In the genomic region with DNA sequence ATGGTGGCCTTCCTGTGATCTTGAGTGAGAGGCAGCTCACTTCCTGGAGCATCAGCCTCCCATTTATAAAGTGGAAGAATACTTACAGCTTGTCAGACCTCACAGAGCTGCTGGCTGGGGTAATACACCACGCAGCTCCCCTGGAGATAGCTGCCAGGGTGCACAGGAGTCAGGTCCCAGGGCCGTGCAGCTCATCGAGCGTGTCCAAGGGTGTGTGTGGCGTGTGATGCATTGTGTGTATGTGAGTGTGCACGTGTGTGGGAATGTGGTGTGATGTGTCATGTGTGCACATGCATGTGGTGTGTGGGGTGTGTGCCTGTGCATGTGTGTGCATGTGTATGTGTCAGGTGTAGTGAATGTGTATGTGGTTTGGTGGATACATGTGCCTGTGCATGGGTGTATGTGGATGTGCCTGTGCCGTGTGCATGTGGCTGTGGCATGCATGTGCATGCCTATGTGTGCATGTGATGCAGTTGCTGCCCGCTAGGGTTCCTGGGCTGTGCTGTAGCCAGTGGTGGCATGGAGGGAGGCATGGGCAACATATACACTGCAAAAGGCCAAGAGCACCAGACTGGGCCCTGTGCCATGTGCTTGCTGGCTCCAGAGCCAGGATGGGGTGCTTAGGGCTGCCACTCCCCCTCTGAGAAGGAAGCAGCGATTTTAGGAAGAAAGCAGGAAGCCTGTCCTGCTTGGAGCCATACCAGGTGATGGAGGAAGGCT, we compare ENCODE assay signal across 21 cellular contexts. TPM values are rescaled to one million over a fixed set of nuclear protein-coding genes. Genes with fewer than 3 reads are reported as not detected.
A peak's percentile ranks its signal among the peaks of the same experiment; 100 is the strongest.
DNase-seq lines count a peak whose midpoint lies in the region; ATAC-seq, FAIRE-seq and TF ChIP-seq lines count a peak whose summit lies in the region.
"Had no signal": no experiment of that assay in that cellular context is flagged by ENCODE, and none has a peak within 500 bp of the region (broad histone marks: within the 10 kb centered on the region; RNA-seq: fewer than 3 reads in every experiment).

No MANE protein-coding gene starts in this region.

- H3K4me2 ChIP-seq in H1 (ENCODE audit: insufficient read depth in 1 of 2, low read depth in 2 of 2, low read length in 2 of 2) (no peak overlapping the region), neural progenitor cell (no peak overlapping the region)

- peak overlapping the region; percentile 24 for H3K4me3 Mint-ChIP-seq in neural progenitor cell
- H3K4me3 Mint-ChIP-seq: brain, CD14-positive monocyte, naive B cell had no signal

- H4K91ac ChIP-seq in H1 (replicated peaks; ENCODE audit: insufficient read length, low read length): no peak overlapping the region

- no peak overlapping the region for H2BK120ac ChIP-seq in H1 (replicated peaks; ENCODE audit: low read depth, low read length)

- TF ChIP-seq CTCF in GM12865 (IDR thresholded peaks at IDR 0.05; ENCODE audit: insufficient read depth, low read depth, low read length, missing control alignments) (peak; percentile 4), H1 (IDR thresholded peaks at IDR 0.05; ENCODE audit: control extremely low read depth in 1 of 3, insufficient read depth in 1 of 3, low read depth in 1 of 3, low read length in 3 of 3) (no peak), neural progenitor cell (IDR thresholded peaks at IDR 0.05) (no peak), GM13977 (IDR thresholded peaks at IDR 0.05; ENCODE audit: extremely low read depth, insufficient read depth, missing control alignments) (no peak), coronary artery (IDR thresholded peaks at IDR 0.05) (no peak)

- no peak overlapping the region for H3K56ac ChIP-seq in H1 (replicated peaks; ENCODE audit: insufficient read length, low read depth, low read length)

- no peak for TF ChIP-seq EP300 in H1 (IDR thresholded peaks at IDR 0.05; ENCODE audit: borderline replicate concordance in 1 of 2, low read depth in 2 of 2, low read length in 2 of 2)

- H2BK5ac ChIP-seq in H1 (ENCODE audit: low read depth, low read length): no peak overlapping the region; the same call in 1 of the 2 replicates

- H3K4me1 ChIP-seq in H1 (replicated peaks in 1 of 4; ENCODE audit: control insufficient read depth in 3 of 4, insufficient read depth in 4 of 4, low read length in 3 of 4): peaks cover 0 to 2% (median 0%) of the 10 kb centered on the region in 4 experiments; a peak in 1 of 7 replicates
- peaks cover 14% of the 10 kb centered on the region for H3K4me1 ChIP-seq in neural progenitor cell
- H3K4me1 ChIP-seq: colonic mucosa, pancreas, sigmoid colon had no signal

- no peak for ATAC-seq in HG03095 (IDR thresholded peaks at IDR 0.05; ENCODE audit: unreplicated experiment)
- ATAC-seq: left cardiac atrium, pancreas had no signal

- no peaks in the 10 kb centered on the region for H3K79me1 ChIP-seq in H1 (ENCODE audit: low read depth, low read length)

- peaks cover 38% of the 10 kb centered on the region for H3K36me3 Mint-ChIP-seq in neural progenitor cell
- H3K36me3 Mint-ChIP-seq: brain, CD14-positive monocyte had no signal

- no peak overlapping the region for H2BK15ac ChIP-seq in H1 (ENCODE audit: low read length)

- H3K27ac Mint-ChIP-seq in neural progenitor cell: peak overlapping the region; percentile 27
- H3K27ac Mint-ChIP-seq: CD14-positive monocyte had no signal

- H3K9me3 Mint-ChIP-seq in neural progenitor cell: peaks cover 36% of the 10 kb centered on the region

- H3K9ac ChIP-seq in H1 (replicated peaks in 1 of 4; ENCODE audit: extremely low read depth in 1 of 4, low read depth in 3 of 4, low read length in 3 of 4) (peak overlapping the region in 1 of 4 experiments; percentile 61; a peak in 1 of 7 replicates), neural progenitor cell (no peak overlapping the region)

- no peak for DNase-seq in GM12865 (ENCODE audit: low read depth)
- peak; percentile 49 for DNase-seq in MG63
- DNase-seq in H1 (ENCODE audit: low read depth in 1 of 2, low spot score in 2 of 2): peak in 1 of 2 experiments; percentile 26
- DNase-seq in neural progenitor cell (ENCODE audit: low spot score): no peak
- DNase-seq in DMS153 treated with DMSO at 0.1 percent for 48 hours (lab: John Stamatoyannopoulos, UW; ENCODE audit: unreplicated experiment): no peak
- no peak for DNase-seq in GM13977 (ENCODE audit: low spot score)
- DNase-seq in coronary artery (ENCODE audit: low spot score): no peak
- DNase-seq: colonic mucosa; mesendoderm; naive B cell; NCI-H1105 treated with DMSO at 0.1 percent for 48 hours; NCI-H2081; NK-92 treated with Interleukin-12 subunit alpha and Interleukin-12 subunit beta, amount 100 ng/mL, for 24 hours; T-helper 2 cell had no signal

- H3K9me3 ChIP-seq in MG63 (no peaks in the 10 kb centered on the region), H1 (ENCODE audit: insufficient read depth in 2 of 2, low read depth in 1 of 2, low read length in 1 of 2) (no peaks in the 10 kb centered on the region), neural progenitor cell (ENCODE audit: low read depth) (peaks cover 7% of the 10 kb centered on the region)
- H3K9me3 ChIP-seq: colonic mucosa, pancreas had no signal

- no peak overlapping the region for H2BK20ac ChIP-seq in H1 (ENCODE audit: low read length)

- peak overlapping the region; percentile 69 for H3K4ac ChIP-seq in H1 (replicated peaks; ENCODE audit: insufficient read length, low read depth, low read length)

- no peak for TF ChIP-seq RAD21 in H1 (IDR thresholded peaks at IDR 0.05 in 1 of 2, conservative IDR thresholded peaks at IDR 0.05 in 1 of 2; ENCODE audit: low read depth in 2 of 2, low read length in 2 of 2)

- no peaks in the 10 kb centered on the region for H3K36me3 ChIP-seq in MG63
- H3K36me3 ChIP-seq in H1 (ENCODE audit: control insufficient read depth in 2 of 4, insufficient read depth in 4 of 4, low read length in 3 of 4): no peaks in the 10 kb centered on the region
- H3K36me3 ChIP-seq in neural progenitor cell: no peaks in the 10 kb centered on the region
- H3K36me3 ChIP-seq: colonic mucosa, pancreas, sigmoid colon had no signal

- H3F3A ChIP-seq in neural progenitor cell (ENCODE audit: low read depth): peaks cover 13% of the 10 kb centered on the region

- no peak overlapping the region for H2AK5ac ChIP-seq in H1 (ENCODE audit: low read depth, low read length)

- no peak for TF ChIP-seq POLR2A in H1 (IDR thresholded peaks at IDR 0.05; ENCODE audit: control extremely low read depth in 1 of 2, low read depth in 2 of 2, low read length in 2 of 2)

- H3K18ac ChIP-seq in H1 (ENCODE audit: extremely low read depth, low read length): no peak overlapping the region

- CTCF ChIA-PET in H1 (lab: Charles Lee; ENCODE audit: partially characterized antibody): interaction anchor here (0.7 to 2.2 kb wide), 7 partner anchors 9 to 99 kb away, joined by 3 to 14 read pairs (median 4); no protein-coding TSS in a partner anchor

- no peaks in the 10 kb centered on the region for H3K23me2 ChIP-seq in H1 (ENCODE audit: low read depth, low read length)

- in situ Hi-C loops in GM13977 (cut with MboI; ENCODE audit: low pct_unique_long_range_greater_than_20kb, low sequenced_read_pairs, unreplicated experiment): no loop called here

- no peaks in the 10 kb centered on the region for H3K79me2 ChIP-seq in H1 (ENCODE audit: control insufficient read depth in 1 of 2, insufficient read depth in 2 of 2, low read length in 2 of 2)
- no peaks in the 10 kb centered on the region for H3K79me2 ChIP-seq in neural progenitor cell (ENCODE audit: low read depth)

- FAIRE-seq in H1 (lab: Jason Lieb, UNC): no peak
- FAIRE-seq: pancreas had no signal

- H3K4me1 Mint-ChIP-seq in neural progenitor cell: peaks cover 27% of the 10 kb centered on the region
- H3K4me1 Mint-ChIP-seq: brain, CD14-positive monocyte, naive B cell had no signal

- no peak overlapping the region for H4K8ac ChIP-seq in H1 (ENCODE audit: extremely low read depth, insufficient read depth, low read length)

- POLR2A ChIA-PET in H1 (lab: Charles Lee; ENCODE audit: partially characterized antibody): no interaction called here

- peak overlapping the region; percentile 95 for H3K23ac ChIP-seq in H1 (ENCODE audit: insufficient read length)

- H2AFZ ChIP-seq in H1 (ENCODE audit: low read length) (no peak overlapping the region), neural progenitor cell (replicated peaks) (no peak overlapping the region)

- H4K20me1 ChIP-seq in H1 (replicated peaks in 1 of 2; ENCODE audit: control insufficient read depth in 1 of 2, insufficient read depth in 2 of 2, low read length in 2 of 2) (peaks cover 0 to 5% of the 10 kb centered on the region in 2 experiments), neural progenitor cell (ENCODE audit: low read depth) (peaks cover 13% of the 10 kb centered on the region)

- H3K4me3 ChIP-seq in GM12865 (ENCODE audit: low read depth, low read length): no peak overlapping the region
- no peak overlapping the region for H3K4me3 ChIP-seq in MG63
- H3K4me3 ChIP-seq in H1 (ENCODE audit: extremely low read depth in 1 of 4, insufficient read depth in 2 of 4, low read depth in 3 of 4, low read length in 4 of 4): no peak overlapping the region
- no peak overlapping the region for H3K4me3 ChIP-seq in neural progenitor cell
- H3K4me3 ChIP-seq in coronary artery: no peak overlapping the region
- H3K4me3 ChIP-seq: colonic mucosa, pancreas, sigmoid colon had no signal

- peaks cover 27% of the 10 kb centered on the region for H3K27me3 Mint-ChIP-seq in neural progenitor cell (ENCODE audit: insufficient read depth, low read depth)

- H3K27me3 ChIP-seq in MG63 (peaks cover 5% of the 10 kb centered on the region; the same call in 1 of the 2 replicates), H1 (replicated peaks in 1 of 4; ENCODE audit: control insufficient read depth in 3 of 4, extremely low read depth in 1 of 4, insufficient read depth in 3 of 4, low read length in 3 of 4) (peaks cover 0 to 9% (median 4%) of the 10 kb centered on the region in 4 experiments; a peak in 5 of 7 replicates), neural progenitor cell (peaks cover 97% of the 10 kb centered on the region)
- H3K27me3 ChIP-seq: colonic mucosa, pancreas had no signal

- H3K14ac ChIP-seq in H1 (ENCODE audit: insufficient read length): peak overlapping the region; percentile 77

- 87% methylated on average over 9 of the region's 9 CpGs; no CpG with 5 or more reads in 1 of the 2 experiments for WGBS in H1 (ENCODE audit: extremely low coverage in 1 of 2, insufficient coverage in 1 of 2, insufficient read length in 1 of 2, insufficient replicate concordance in 2 of 2, low coverage in 1 of 2, low lambda C conversion rate in 2 of 2, missing lambda C conversion rate in 1 of 2), 2 experiments

- H3K27ac ChIP-seq in H1 (ENCODE audit: low read depth, low read length): no peak overlapping the region
- H3K27ac ChIP-seq in neural progenitor cell: no peak overlapping the region
- H3K27ac ChIP-seq in coronary artery: no peak overlapping the region
- H3K27ac ChIP-seq: colonic mucosa, pancreas, sigmoid colon, VCaP had no signal

- H2BK12ac ChIP-seq in H1 (ENCODE audit: low read depth, low read length): no peak overlapping the region

- H4K5ac ChIP-seq in H1 (ENCODE audit: insufficient read length, low read depth, low read length): no peak overlapping the region

RNA-seq across cellular contexts. Expression of gene WNT3A, which starts 24.6 kb away (rescaled TPM):
- 0.52 TPM in 1 of 2 replicates, not detected in the other for total RNA-seq in MG63 (2014; rRNA removed; shearing (Covaris generic); ENCODE audit: low replicate concordance)
- 0.10 and 0.19 TPM in 2 replicates for total RNA-seq in H1 (2021; fragmentation: NEBNext Ultra II Directional; extraction: Animal tissue kit (Norgen Biotek cat#: 25700))
- polyA plus RNA-seq in H1 (2011; rRNA removed): 0.08 and 0.13 TPM in 2 replicates
- polyA plus RNA-seq in H1 (2011; cell fraction: cytosol; rRNA removed): 0.05 TPM
- 0.26 TPM for polyA plus RNA-seq in H1 (2011; cell fraction: nucleus; rRNA removed)
- polyA plus RNA-seq in H1 (2012, experiment 1 of 2): 0.05 to 0.17 TPM (median 0.08 TPM) in 3 of 4 replicates, not detected in the other
- polyA plus RNA-seq in H1 (2012, experiment 2 of 2): 0.13 TPM
- polyA plus RNA-seq in H1 (2013, experiment 1 of 2): 0.02 TPM
- 0.07 TPM for polyA plus RNA-seq in H1 (2013, experiment 2 of 2)
- polyA minus RNA-seq in H1 (2011; rRNA and poly(A)+ RNA removed): 0.06 and 0.07 TPM in 2 replicates
- polyA minus RNA-seq in H1 (2011; cell fraction: cytosol; rRNA and poly(A)+ RNA removed): not detected
- 0.40 TPM for polyA minus RNA-seq in H1 (2011; cell fraction: nucleus; rRNA and poly(A)+ RNA removed)
- total RNA-seq in neural progenitor cell (ENCODE audit: low replicate concordance): 0.12 TPM in 1 of 2 replicates, not detected in the other
- total RNA-seq: colonic mucosa, left cardiac atrium, pancreas, sigmoid colon had no signal
- polyA plus RNA-seq: CD14-positive monocyte had no signal

RNA-seq across cellular contexts. Expression of gene ARF1, which starts 51.1 kb away (rescaled TPM):
- total RNA-seq in MG63 (2014; rRNA removed; shearing (Covaris generic); ENCODE audit: low replicate concordance): 324 and 413 TPM in 2 replicates
- 265 and 267 TPM in 2 replicates for total RNA-seq in H1 (2021; fragmentation: NEBNext Ultra II Directional; extraction: Animal tissue kit (Norgen Biotek cat#: 25700))
- polyA plus RNA-seq in H1 (2011; rRNA removed): 471 and 606 TPM in 2 replicates
- polyA plus RNA-seq in H1 (2011; cell fraction: cytosol; rRNA removed): 441 TPM
- 308 TPM for polyA plus RNA-seq in H1 (2011; cell fraction: nucleus; rRNA removed)
- 315 to 344 TPM (median 336 TPM) in 4 replicates for polyA plus RNA-seq in H1 (2012, experiment 1 of 2)
- polyA plus RNA-seq in H1 (2012, experiment 2 of 2): 366 TPM
- polyA plus RNA-seq in H1 (2013, experiment 1 of 2): 193 TPM
- 197 TPM for polyA plus RNA-seq in H1 (2013, experiment 2 of 2)
- 359 and 424 TPM in 2 replicates for polyA minus RNA-seq in H1 (2011; rRNA and poly(A)+ RNA removed)
- polyA minus RNA-seq in H1 (2011; cell fraction: cytosol; rRNA and poly(A)+ RNA removed): 253 TPM
- polyA minus RNA-seq in H1 (2011; cell fraction: nucleus; rRNA and poly(A)+ RNA removed): 129 TPM
- total RNA-seq in neural progenitor cell (ENCODE audit: low replicate concordance): 95.1 and 147 TPM in 2 replicates
